Comparison of ENCODE assay signal across 1 cellular context in genomic region chr6:131615275-131615674, GRCh38.
TF ChIP-seq lines count a peak whose summit lies in the region.

No MANE protein-coding gene starts in this region.

TF ChIP-seq in K562, 482 proteins besides CTCF, POLR2A, EP300 and RAD21:
- TF ChIP-seq, protein P1, sequence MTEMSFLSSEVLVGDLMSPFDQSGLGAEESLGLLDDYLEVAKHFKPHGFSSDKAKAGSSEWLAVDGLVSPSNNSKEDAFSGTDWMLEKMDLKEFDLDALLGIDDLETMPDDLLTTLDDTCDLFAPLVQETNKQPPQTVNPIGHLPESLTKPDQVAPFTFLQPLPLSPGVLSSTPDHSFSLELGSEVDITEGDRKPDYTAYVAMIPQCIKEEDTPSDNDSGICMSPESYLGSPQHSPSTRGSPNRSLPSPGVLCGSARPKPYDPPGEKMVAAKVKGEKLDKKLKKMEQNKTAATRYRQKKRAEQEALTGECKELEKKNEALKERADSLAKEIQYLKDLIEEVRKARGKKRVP (CRISPR knock-in tag; IDR thresholded peaks at IDR 0.05), result no peak
- TF ChIP-seq CBX2 (IDR thresholded peaks at IDR 0.05; ENCODE audit: insufficient read depth, low read length, poor library complexity, severe bottlenecking), result no peak
- no peak for TF ChIP-seq ETS2 (tag; IDR thresholded peaks at IDR 0.05; ENCODE audit: borderline replicate concordance, poor library complexity, severe bottlenecking)
- TF ChIP-seq, protein P2, sequence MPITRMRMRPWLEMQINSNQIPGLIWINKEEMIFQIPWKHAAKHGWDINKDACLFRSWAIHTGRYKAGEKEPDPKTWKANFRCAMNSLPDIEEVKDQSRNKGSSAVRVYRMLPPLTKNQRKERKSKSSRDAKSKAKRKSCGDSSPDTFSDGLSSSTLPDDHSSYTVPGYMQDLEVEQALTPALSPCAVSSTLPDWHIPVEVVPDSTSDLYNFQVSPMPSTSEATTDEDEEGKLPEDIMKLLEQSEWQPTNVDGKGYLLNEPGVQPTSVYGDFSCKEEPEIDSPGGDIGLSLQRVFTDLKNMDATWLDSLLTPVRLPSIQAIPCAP (CRISPR knock-in tag; IDR thresholded peaks at IDR 0.05; ENCODE audit: borderline replicate concordance), result no peak
